ENCODE assay signal across 7 cellular contexts in genomic region chr5:148443998-148444397, GRCh38.
DNase-seq lines count a peak whose midpoint lies in the region; ATAC-seq and TF ChIP-seq lines count a peak whose summit lies in the region.

No MANE protein-coding gene starts in this region.

- H3K27me3 ChIP-seq in OCI-LY3 (ENCODE audit: low read depth, low read length), result no peaks in the 10 kb centered on the region
- no peaks in the 10 kb centered on the region for H3K27me3 ChIP-seq in cardiac muscle cell

- no peak overlapping the region for H3K27ac ChIP-seq in OCI-LY3 (ENCODE audit: low read length)
- H3K27ac ChIP-seq in cardiac muscle cell, result peak overlapping the region; percentile 62

- H3K27ac Mint-ChIP-seq in activated naive CD4-positive, alpha-beta T cell treated with anti-CD3 and anti-CD28 coated beads, Interleukin-2, amount 50 U/mL, for 72 hours, result no peak overlapping the region

- ATAC-seq in GM21423 (IDR thresholded peaks at IDR 0.05; ENCODE audit: unreplicated experiment) (peak; percentile 88), HG03571 (IDR thresholded peaks at IDR 0.05; ENCODE audit: unreplicated experiment) (peak; percentile 88)
- ATAC-seq in activated naive CD4-positive, alpha-beta T cell treated with anti-CD3 and anti-CD28 coated beads, Interleukin-2, amount 50 U/mL, for 72 hours, result peak; percentile 62 to 68

- DNase-seq in GM04503 (ENCODE audit: low read depth) (peak; percentile 15), cardiac muscle cell (ENCODE audit: low read depth in 1 of 2, low spot score in 1 of 2) (peak; percentile 80 to 81), putamen (ENCODE audit: low spot score) (peak; percentile 78)
- DNase-seq in activated naive CD4-positive, alpha-beta T cell treated with anti-CD3 and anti-CD28 coated beads, Interleukin-2, amount 50 U/mL, for 72 hours (ENCODE audit: low spot score in 2 of 2), result peak in 1 of 2 donors; percentile 65

- no peaks in the 10 kb centered on the region for H3K79me2 ChIP-seq in OCI-LY3 (ENCODE audit: low read length)

- H3K4me3 ChIP-seq in OCI-LY3 (ENCODE audit: low read length), result no peak overlapping the region
- no peak overlapping the region for H3K4me3 ChIP-seq in cardiac muscle cell

- H3K9ac ChIP-seq in OCI-LY3 (ENCODE audit: low read length), result no peak overlapping the region

- TF ChIP-seq CTCF in OCI-LY3 (IDR thresholded peaks at IDR 0.05; ENCODE audit: low read depth, low read length), result peak; percentile 62
- TF ChIP-seq CTCF in cardiac muscle cell (IDR thresholded peaks at IDR 0.05; ENCODE audit: low read depth, low read length), result peak; percentile 71

- no peaks in the 10 kb centered on the region for H3K9me3 Mint-ChIP-seq in activated naive CD4-positive, alpha-beta T cell treated with anti-CD3 and anti-CD28 coated beads, Interleukin-2, amount 50 U/mL, for 72 hours

- H3K4me2 ChIP-seq in OCI-LY3 (ENCODE audit: low read length), result no peak overlapping the region

- H4K20me1 ChIP-seq in OCI-LY3 (ENCODE audit: insufficient read depth, low read length), result no peaks in the 10 kb centered on the region

- peaks cover 7% of the 10 kb centered on the region for H3K36me3 ChIP-seq in OCI-LY3 (replicated peaks; ENCODE audit: low read depth, low read length)
- H3K36me3 ChIP-seq in cardiac muscle cell, result peaks cover 33% of the 10 kb centered on the region

- H3K36me3 Mint-ChIP-seq in activated naive CD4-positive, alpha-beta T cell treated with anti-CD3 and anti-CD28 coated beads, Interleukin-2, amount 50 U/mL, for 72 hours, result no peaks in the 10 kb centered on the region

- no peaks in the 10 kb centered on the region for H3K4me1 ChIP-seq in OCI-LY3 (ENCODE audit: low read length)
- peaks cover 38% of the 10 kb centered on the region for H3K4me1 ChIP-seq in cardiac muscle cell (ENCODE audit: low read depth)

- no peak overlapping the region for H2AFZ ChIP-seq in OCI-LY3 (ENCODE audit: low read depth, low read length)

- H3K9me3 ChIP-seq in OCI-LY3 (ENCODE audit: insufficient read depth, low read length) (no peaks in the 10 kb centered on the region), cardiac muscle cell (ENCODE audit: low read depth) (no peaks in the 10 kb centered on the region)
